In the genomic region with DNA sequence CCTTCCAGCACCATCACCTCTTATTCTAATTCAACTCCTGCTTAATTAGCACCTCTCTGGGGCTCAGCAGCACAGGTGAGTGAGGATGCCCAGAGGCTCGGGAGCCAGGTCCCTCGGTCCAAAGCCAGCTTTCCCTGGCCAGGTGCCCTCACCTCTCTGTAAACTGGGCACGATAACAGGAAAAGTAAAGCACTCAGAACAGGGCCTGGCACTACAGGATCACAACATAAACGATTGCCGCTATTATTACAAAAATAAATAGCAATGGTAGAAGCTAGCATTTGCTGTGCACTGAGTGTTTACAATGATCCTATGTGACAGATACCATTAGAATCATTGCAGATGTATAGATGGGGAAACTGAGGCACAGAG, we compare ENCODE assay signal across 30 cellular contexts. TPM values are rescaled to one million over a fixed set of nuclear protein-coding genes. Genes with fewer than 3 reads are reported as not detected.
"Had no signal": no experiment of that assay in that cellular context is flagged by ENCODE, and none has a peak within 500 bp of the region (broad histone marks: within the 10 kb centered on the region; RNA-seq: fewer than 3 reads in every experiment).

No MANE protein-coding gene starts in this region.

- H3K36me3 Mint-ChIP-seq: brain, WTC11 had no signal

- H3K9me3 Mint-ChIP-seq: activated T-helper 17 cell treated with anti-CD3 and anti-CD28 coated beads, Interleukin-2, amount 50 U/mL, for 72 hours had no signal

- ATAC-seq: activated T-helper 17 cell treated with anti-CD3 and anti-CD28 coated beads, Interleukin-2, amount 50 U/mL, for 72 hours; SK-N-SH treated with all-trans-retinoic acid at 6 μM for 48 hours; WTC11 had no signal

- DNase-seq: activated CD4-positive, alpha-beta memory T cell treated with anti-CD3 and anti-CD28 coated beads for 36 hours; activated CD4-positive, alpha-beta T cell treated with anti-CD3 and anti-CD28 coated beads, Interleukin-2, amount 10 ng/mL, durations not matched to agents 24 days and 14 days; activated CD4-positive, CD25-positive, alpha-beta regulatory T cell treated with anti-CD3 and anti-CD28 coated beads, Interleukin-2, amount 50 U/mL, for 72 hours; activated CD8-positive, alpha-beta memory T cell treated with anti-CD3 and anti-CD28 coated beads for 24 hours; activated gamma-delta T cell; activated naive CD4-positive, alpha-beta T cell treated with anti-CD3 and anti-CD28 coated beads for 36 hours; activated T-cell treated with anti-CD3 and anti-CD28 coated beads for 4 hours; activated T-cell treated with anti-CD3 and anti-CD28 coated beads, Interleukin-2, amount 50 U/mL, for 48 hours; MG63; MV-4-11; NCI-H1105; NCI-H1436; NCI-H187 treated with DMSO at 0.1 percent for 48 hours; NCI-H2171; NCI-H345; NCI-H510A; NCI-H526 treated with DMSO at 0.1 percent for 48 hours; NCI-H82; PC-3; SW 1271 had no signal

- H3K27me3 Mint-ChIP-seq: activated CD4-positive, alpha-beta memory T cell treated with anti-CD3 and anti-CD28 coated beads for 36 hours; activated CD4-positive, alpha-beta T cell treated with anti-CD3 and anti-CD28 coated beads, Interleukin-2, amount 10 ng/mL, durations not matched to agents 24 days and 14 days; activated naive CD8-positive, alpha-beta T cell; activated T-helper 17 cell treated with anti-CD3 and anti-CD28 coated beads, Interleukin-2, amount 50 U/mL, for 72 hours; central memory CD8-positive, alpha-beta T cell had no signal

- H3K4me3 ChIP-seq: MG63, SJSA1 had no signal

- H3K27me3 ChIP-seq: MG63, SJSA1 had no signal

- H3K36me3 ChIP-seq: MG63, SJSA1 had no signal

- H3K9ac ChIP-seq: KMS-11 had no signal

- H3K9me3 ChIP-seq: MG63 had no signal

- H3K4me2 ChIP-seq: KMS-11 had no signal

- H3K27ac Mint-ChIP-seq: activated CD4-positive, alpha-beta memory T cell treated with anti-CD3 and anti-CD28 coated beads for 36 hours; activated CD4-positive, alpha-beta T cell treated with anti-CD3 and anti-CD28 coated beads, Interleukin-2, amount 10 ng/mL, durations not matched to agents 24 days and 14 days; activated naive CD4-positive, alpha-beta T cell treated with anti-CD3 and anti-CD28 coated beads for 36 hours; activated naive CD8-positive, alpha-beta T cell; activated T-helper 17 cell treated with anti-CD3 and anti-CD28 coated beads, Interleukin-2, amount 50 U/mL, for 72 hours; brain; WTC11 had no signal

- H3K4me3 Mint-ChIP-seq: activated CD4-positive, alpha-beta memory T cell treated with anti-CD3 and anti-CD28 coated beads for 36 hours; activated CD4-positive, alpha-beta T cell treated with anti-CD3 and anti-CD28 coated beads, Interleukin-2, amount 10 ng/mL, durations not matched to agents 24 days and 14 days; activated naive CD4-positive, alpha-beta T cell treated with anti-CD3 and anti-CD28 coated beads for 36 hours; activated naive CD8-positive, alpha-beta T cell; activated T-helper 17 cell treated with anti-CD3 and anti-CD28 coated beads, Interleukin-2, amount 50 U/mL, for 72 hours; brain; central memory CD8-positive, alpha-beta T cell; WTC11 had no signal

- H3K27ac ChIP-seq: KMS-11, SJSA1 had no signal

RNA-seq across cellular contexts. Expression of a gene that starts 2.6 kb away (rescaled TPM):
- total RNA-seq: activated CD4-positive, alpha-beta memory T cell treated with anti-CD3 and anti-CD28 coated beads for 36 hours; activated CD4-positive, alpha-beta T cell treated with anti-CD3 and anti-CD28 coated beads, Interleukin-2, amount 10 ng/mL, durations not matched to agents 24 days and 14 days; activated naive CD4-positive, alpha-beta T cell treated with anti-CD3 and anti-CD28 coated beads for 36 hours; activated T-helper 17 cell treated with anti-CD3 and anti-CD28 coated beads, Interleukin-2, amount 50 U/mL, for 72 hours; astrocyte; PC-3; SJSA1; T-helper 1 cell treated with Interleukin-12 subunit alpha and Interleukin-12 subunit beta and Interleukin-4 antibody, amounts not matched to agents 30 ng/mL and 1 ng/mL, for 36 hours had no signal

RNA-seq across cellular contexts. Expression of a gene that starts 5.9 kb away (rescaled TPM):
- total RNA-seq: activated CD4-positive, alpha-beta memory T cell treated with anti-CD3 and anti-CD28 coated beads for 36 hours; activated CD4-positive, alpha-beta T cell treated with anti-CD3 and anti-CD28 coated beads, Interleukin-2, amount 10 ng/mL, durations not matched to agents 24 days and 14 days; activated naive CD4-positive, alpha-beta T cell treated with anti-CD3 and anti-CD28 coated beads for 36 hours; activated T-helper 17 cell treated with anti-CD3 and anti-CD28 coated beads, Interleukin-2, amount 50 U/mL, for 72 hours; astrocyte; PC-3; SJSA1; T-helper 1 cell treated with Interleukin-12 subunit alpha and Interleukin-12 subunit beta and Interleukin-4 antibody, amounts not matched to agents 30 ng/mL and 1 ng/mL, for 36 hours; WTC11 had no signal

RNA-seq across cellular contexts. Expression of a gene that starts 21.3 kb away (rescaled TPM):
- total RNA-seq: activated CD4-positive, alpha-beta memory T cell treated with anti-CD3 and anti-CD28 coated beads for 36 hours; activated CD4-positive, alpha-beta T cell treated with anti-CD3 and anti-CD28 coated beads, Interleukin-2, amount 10 ng/mL, durations not matched to agents 24 days and 14 days; activated naive CD4-positive, alpha-beta T cell treated with anti-CD3 and anti-CD28 coated beads for 36 hours; activated T-helper 17 cell treated with anti-CD3 and anti-CD28 coated beads, Interleukin-2, amount 50 U/mL, for 72 hours; astrocyte; PC-3; SJSA1; T-helper 1 cell treated with Interleukin-12 subunit alpha and Interleukin-12 subunit beta and Interleukin-4 antibody, amounts not matched to agents 30 ng/mL and 1 ng/mL, for 36 hours; WTC11 had no signal

RNA-seq across cellular contexts. Expression of a gene that starts 43.6 kb away (rescaled TPM):
- total RNA-seq: activated CD4-positive, alpha-beta memory T cell treated with anti-CD3 and anti-CD28 coated beads for 36 hours; activated CD4-positive, alpha-beta T cell treated with anti-CD3 and anti-CD28 coated beads, Interleukin-2, amount 10 ng/mL, durations not matched to agents 24 days and 14 days; activated naive CD4-positive, alpha-beta T cell treated with anti-CD3 and anti-CD28 coated beads for 36 hours; activated T-helper 17 cell treated with anti-CD3 and anti-CD28 coated beads, Interleukin-2, amount 50 U/mL, for 72 hours; astrocyte; PC-3; SJSA1; T-helper 1 cell treated with Interleukin-12 subunit alpha and Interleukin-12 subunit beta and Interleukin-4 antibody, amounts not matched to agents 30 ng/mL and 1 ng/mL, for 36 hours; WTC11 had no signal
